In genomic region chr2:181988154-181988924, GRCh38 we compare ENCODE assay signal across 28 cellular contexts. TPM values are rescaled to one million over a fixed set of nuclear protein-coding genes. Genes with fewer than 3 reads are reported as not detected.
DNase-seq lines count a peak whose midpoint lies in the region; ATAC-seq and TF ChIP-seq lines count a peak whose summit lies in the region.
"Had no signal": no experiment of that assay in that cellular context is flagged by ENCODE, and none has a peak within 500 bp of the region (broad histone marks: within the 10 kb centered on the region; RNA-seq: fewer than 3 reads in every experiment).

No MANE protein-coding gene starts in this region.

- H3K9me3 ChIP-seq in PC-3 (ENCODE audit: low read length) (no peaks in the 10 kb centered on the region), MM.1S (replicated peaks; ENCODE audit: insufficient read depth, low read length) (no peaks in the 10 kb centered on the region)
- H3K9me3 ChIP-seq: pancreas, sigmoid colon, upper lobe of left lung had no signal

- no peak overlapping the region for H4K8ac ChIP-seq in mesendoderm (ENCODE audit: low read depth, low read length)

- no peaks in the 10 kb centered on the region for H3K79me1 ChIP-seq in mesendoderm (ENCODE audit: low read length)

- H3K27ac ChIP-seq in PC-3 (ENCODE audit: low read length) (no peak overlapping the region), mesendoderm (ENCODE audit: low read depth, low read length) (no peak overlapping the region), MM.1S (ENCODE audit: low read length) (no peak overlapping the region)
- H3K27ac ChIP-seq: pancreas, sigmoid colon, SK-N-MC, upper lobe of left lung had no signal

- intact Hi-C loops in PC-3 (cut with micrococcal nuclease): loop anchor here (1.0 kb wide), 1 partner anchor 8 kb away; no protein-coding TSS in a partner anchor

- H2BK5ac ChIP-seq in mesendoderm (ENCODE audit: low read length): no peak overlapping the region

- H2AFZ ChIP-seq in PC-3 (ENCODE audit: low read length) (no peak overlapping the region), MM.1S (ENCODE audit: low read length) (no peak overlapping the region)

- H3K36me3 ChIP-seq in PC-3 (ENCODE audit: low read depth, low read length) (no peaks in the 10 kb centered on the region), mesendoderm (ENCODE audit: control insufficient read depth, insufficient read depth, low read length) (no peaks in the 10 kb centered on the region), MM.1S (replicated peaks; ENCODE audit: insufficient read depth, low read length) (no peaks in the 10 kb centered on the region)
- H3K36me3 ChIP-seq: pancreas, sigmoid colon, upper lobe of left lung had no signal

- no peak overlapping the region for H3K18ac ChIP-seq in mesendoderm (ENCODE audit: low read length)

- H2BK15ac ChIP-seq in mesendoderm (replicated peaks; ENCODE audit: low read depth): no peak overlapping the region

- POLR2A ChIA-PET in PC-3 (lab: Charles Lee; ENCODE audit: unreplicated experiment): no interaction called here

- H2BK120ac ChIP-seq in mesendoderm (ENCODE audit: low read depth, low read length): no peak overlapping the region

- H3K23ac ChIP-seq in mesendoderm (ENCODE audit: low read length): no peak overlapping the region

- H3K27me3 ChIP-seq in PC-3 (ENCODE audit: low read length) (no peaks in the 10 kb centered on the region), mesendoderm (ENCODE audit: insufficient read depth, low read length, poor library complexity) (no peaks in the 10 kb centered on the region), MM.1S (replicated peaks; ENCODE audit: insufficient read depth, low read length) (no peaks in the 10 kb centered on the region)
- H3K27me3 ChIP-seq: pancreas, sigmoid colon, upper lobe of left lung had no signal

- H2AK5ac ChIP-seq in mesendoderm (ENCODE audit: low read length): no peak overlapping the region

- no peak for ATAC-seq in PC-3
- no peak for ATAC-seq in HG02938 (IDR thresholded peaks at IDR 0.05; ENCODE audit: unreplicated experiment)
- ATAC-seq: activated CD4-positive, alpha-beta T cell treated with anti-CD3 and anti-CD28 coated beads for 36 hours; activated naive CD8-positive, alpha-beta T cell treated with anti-CD3 and anti-CD28 coated beads, Interleukin-2, amount 50 U/mL, for 24 hours; pancreas; T-helper 17 cell had no signal

- no peak overlapping the region for H3K56ac ChIP-seq in mesendoderm (ENCODE audit: low read length)

- H3K4me2 ChIP-seq in PC-3 (ENCODE audit: low read length): no peak overlapping the region
- H3K4me2 ChIP-seq in mesendoderm (ENCODE audit: low read length): no peak overlapping the region
- H3K4me2 ChIP-seq in MM.1S (ENCODE audit: low read depth, low read length): no peak overlapping the region

- H3K4me1 ChIP-seq in PC-3 (ENCODE audit: insufficient read depth, low read length) (peaks cover 5% of the 10 kb centered on the region; the same call in 1 of the 2 replicates), mesendoderm (ENCODE audit: control insufficient read depth, low read depth, low read length) (no peaks in the 10 kb centered on the region), MM.1S (ENCODE audit: low read length) (0 out of 2 replicates have a peak, but pooled peaks cover 10% of the 10 kb centered on the region)
- H3K4me1 ChIP-seq: upper lobe of left lung had no signal

- no peak overlapping the region for H3K4me3 ChIP-seq in PC-3 (ENCODE audit: low read length)
- no peak overlapping the region for H3K4me3 ChIP-seq in mesendoderm (ENCODE audit: low read length)
- H3K4me3 ChIP-seq in MM.1S (ENCODE audit: low read length): no peak overlapping the region
- H3K4me3 ChIP-seq: lung, pancreas, sigmoid colon, SK-N-MC, upper lobe of left lung had no signal

- H3K9ac ChIP-seq in PC-3 (ENCODE audit: low read length): no peak overlapping the region
- H3K9ac ChIP-seq in mesendoderm (ENCODE audit: low read length): no peak overlapping the region
- H3K9ac ChIP-seq in MM.1S (ENCODE audit: low read length): no peak overlapping the region

- H3F3A ChIP-seq in PC-3 (ENCODE audit: low read length, unreplicated experiment) (no peaks in the 10 kb centered on the region), MM.1S (ENCODE audit: insufficient read depth, low read length) (peaks cover 9% of the 10 kb centered on the region)

- BruUV-seq in PC-3 (replicated peaks; lab: Mats Ljungman, UMichigan): no TSS peak

- H3K79me2 ChIP-seq in PC-3 (ENCODE audit: low read length) (no peaks in the 10 kb centered on the region), mesendoderm (ENCODE audit: control insufficient read depth, insufficient read depth, low read length) (no peaks in the 10 kb centered on the region), MM.1S (ENCODE audit: low read length) (no peaks in the 10 kb centered on the region)

- TF ChIP-seq CTCF in PC-3 (conservative IDR thresholded peaks at IDR 0.05; ENCODE audit: low read depth, low read length) (no peak), MM.1S (IDR thresholded peaks at IDR 0.05; ENCODE audit: low read length) (no peak)

- DNase-seq in NCI-H2029 (lab: John Stamatoyannopoulos, UW) (peak; percentile 43), NCI-H2029 treated with DMSO at 0.1 percent for 48 hours (lab: John Stamatoyannopoulos, UW) (no peak), NCI-H1105 (lab: John Stamatoyannopoulos, UW) (peak; percentile 1), PC-3 (peak; percentile 5), mesendoderm (peak; percentile 33), MM.1S (no peak), DMS114 treated with DMSO at 0.1 percent for 48 hours (lab: John Stamatoyannopoulos, UW; ENCODE audit: unreplicated experiment) (no peak)
- DNase-seq: activated CD4-positive, alpha-beta T cell treated with anti-CD3 and anti-CD28 coated beads for 36 hours; activated CD8-positive, alpha-beta memory T cell treated with anti-CD3 and anti-CD28 coated beads for 24 hours; activated gamma-delta T cell; activated naive CD8-positive, alpha-beta T cell treated with anti-CD3 and anti-CD28 coated beads, Interleukin-2, amount 50 U/mL, for 24 hours; activated T-cell treated with anti-CD3 and anti-CD28 coated beads, Interleukin-2, amount 50 U/mL, for 1 hour; CD4-positive, alpha-beta memory T cell; effector CD8-positive, alpha-beta T cell; foreskin melanocyte; GF-D8; HFFc6; islet precursor cell; pancreas; RPMI8226; sigmoid colon; T-helper 17 cell; upper lobe of left lung had no signal

- no peak overlapping the region for H3K4ac ChIP-seq in mesendoderm (ENCODE audit: low read depth, low read length)

- H3K9me2 ChIP-seq in PC-3 (replicated peaks; ENCODE audit: low read length) (no peaks in the 10 kb centered on the region), MM.1S (replicated peaks; ENCODE audit: insufficient read depth, low read length) (no peaks in the 10 kb centered on the region)

- no peak overlapping the region for H4K5ac ChIP-seq in mesendoderm (ENCODE audit: low read length)

- H4K20me1 ChIP-seq in PC-3 (ENCODE audit: low read length) (no peaks in the 10 kb centered on the region), MM.1S (ENCODE audit: insufficient read depth, low read length) (no peaks in the 10 kb centered on the region)

- CTCF ChIA-PET in PC-3 (lab: Charles Lee): no interaction called here

- WGBS in mesendoderm (ENCODE audit: extremely low coverage, insufficient coverage, low lambda C conversion rate): no CpG with 5 or more reads among the region's 7 CpGs

RNA-seq across cellular contexts. Expression of gene PPP1R1C, which starts 2.7 kb away (rescaled TPM):
- total RNA-seq in PC-3 (2014; rRNA removed): 1.4 and 1.5 TPM in 2 replicates
- 3.0 TPM for polyA plus RNA-seq in mesendoderm (2013, experiment 1 of 2)
- polyA plus RNA-seq in mesendoderm (2013, experiment 2 of 2): 2.5 TPM
- total RNA-seq: activated CD4-positive, alpha-beta T cell treated with anti-CD3 and anti-CD28 coated beads for 36 hours; CD4-positive, alpha-beta memory T cell; sigmoid colon; T-helper 17 cell had no signal
- polyA plus RNA-seq: CD4-positive, alpha-beta memory T cell; IgD-negative memory B cell; neural cell had no signal

Comparison
In these comparisons a context has a peak if more than half of its experiments do, and no peak if none do; other contexts are left out.
1. DNase-seq: peak in NCI-H2029 (single experiment), NCI-H1105 (single experiment), PC-3 (single experiment) and mesendoderm (single experiment); none in NCI-H2029 treated with DMSO at 0.1 percent for 48 hours (single experiment), MM.1S (single experiment) and DMS114 treated with DMSO at 0.1 percent for 48 hours (single experiment).